In genomic region chr5:126973193-126973592, GRCh38 we compare ENCODE assay signal across 17 cellular contexts. TPM values are rescaled to one million over a fixed set of nuclear protein-coding genes. Genes with fewer than 3 reads are reported as not detected.
DNase-seq lines count a peak whose midpoint lies in the region; ATAC-seq, FAIRE-seq and TF ChIP-seq lines count a peak whose summit lies in the region.
"Had no signal": no experiment of that assay in that cellular context is flagged by ENCODE, and none has a peak within 500 bp of the region (broad histone marks: within the 10 kb centered on the region; RNA-seq: fewer than 3 reads in every experiment).

No MANE protein-coding gene starts in this region.

- H3K9me3 ChIP-seq in neuronal stem cell (replicated peaks in 1 of 2; ENCODE audit: control insufficient read depth in 2 of 2, insufficient read depth in 1 of 2, low read depth in 1 of 2, low read length in 2 of 2), result no peaks in the 10 kb centered on the region
- H3K9me3 ChIP-seq: breast epithelium, Caco-2, prostate gland, stomach had no signal

- H3K4me2 ChIP-seq in neuronal stem cell (ENCODE audit: insufficient read depth, low read length, poor library complexity, severe bottlenecking), result no peak overlapping the region
- H3K4me2 ChIP-seq: hepatocyte had no signal

- no peak overlapping the region for H2AK5ac ChIP-seq in neuronal stem cell (ENCODE audit: low read depth, low read length)

- H3K23ac ChIP-seq in neuronal stem cell (ENCODE audit: low read depth, low read length, poor library complexity), result no peak overlapping the region

- ATAC-seq in GM18511 (IDR thresholded peaks at IDR 0.05; ENCODE audit: unreplicated experiment) (no peak), GM21360 (IDR thresholded peaks at IDR 0.05; ENCODE audit: unreplicated experiment) (no peak)

- no peak for TF ChIP-seq CTCF in CD14-positive monocyte (IDR thresholded peaks at IDR 0.05)

- no peak overlapping the region for H2BK5ac ChIP-seq in neuronal stem cell (ENCODE audit: low read length)

- no CpG with 5 or more reads among the region's 6 CpGs for WGBS in neuronal stem cell (ENCODE audit: extremely low coverage in 2 of 2, insufficient read length in 2 of 2, insufficient replicate concordance in 1 of 2), 2 donors

- intact Hi-C loops in CD14-positive monocyte (cut with micrococcal nuclease), result no loop called here

- no peaks in the 10 kb centered on the region for H3K36me3 ChIP-seq in neuronal stem cell (replicated peaks in 1 of 2; ENCODE audit: control insufficient read depth in 2 of 2, insufficient read depth in 2 of 2, low read length in 2 of 2)
- H3K36me3 ChIP-seq: breast epithelium, prostate gland, stomach had no signal

- H3K4me3 Mint-ChIP-seq in CD14-positive monocyte, result peak overlapping the region; percentile 78 to 86

- H3K36me3 Mint-ChIP-seq in CD14-positive monocyte, result peaks cover 0 to 2% of the 10 kb centered on the region in 2 donors

- H3K9me3 Mint-ChIP-seq in CD14-positive monocyte, result peaks cover 0 to 1% (median 0%) of the 10 kb centered on the region in 7 donors

- no peak overlapping the region for H2BK12ac ChIP-seq in neuronal stem cell (ENCODE audit: low read length)

- no peak overlapping the region for H3K9ac ChIP-seq in neuronal stem cell (ENCODE audit: low read depth, low read length, poor library complexity)

- H3K27me3 Mint-ChIP-seq in CD14-positive monocyte (ENCODE audit: low read depth in 3 of 3), result peaks cover 0 to 9% (median 0%) of the 10 kb centered on the region in 3 donors

- H2BK15ac ChIP-seq in neuronal stem cell (ENCODE audit: low read length), result no peak overlapping the region

- no peak overlapping the region for H4K91ac ChIP-seq in neuronal stem cell (ENCODE audit: low read depth, low read length, poor library complexity)

- peaks cover 29% of the 10 kb centered on the region for H3K4me1 Mint-ChIP-seq in CD14-positive monocyte

- H3K14ac ChIP-seq in neuronal stem cell (ENCODE audit: low read length), result no peak overlapping the region

- H3K4ac ChIP-seq in neuronal stem cell (ENCODE audit: low read length), result no peak overlapping the region

- peak; percentile 74 for FAIRE-seq in GM12891 (lab: Jason Lieb, UNC)

- TF ChIP-seq POLR2A in GM12891 (IDR thresholded peaks at IDR 0.05; ENCODE audit: low read depth, low read length), result no peak

- H4K8ac ChIP-seq in neuronal stem cell (ENCODE audit: low read depth, low read length), result no peak overlapping the region

- H3K27me3 ChIP-seq in neuronal stem cell (ENCODE audit: control insufficient read depth in 3 of 3, insufficient read depth in 3 of 3, low read depth in 1 of 3, low read length in 3 of 3), result no peaks in the 10 kb centered on the region
- H3K27me3 ChIP-seq: breast epithelium, hepatocyte, stomach had no signal

- H2AFZ ChIP-seq in neuronal stem cell (ENCODE audit: low read length), result no peak overlapping the region
- H2AFZ ChIP-seq: hepatocyte had no signal

- no peaks in the 10 kb centered on the region for H3K79me1 ChIP-seq in neuronal stem cell (ENCODE audit: low read depth, low read length)

- no peak overlapping the region for H3K27ac ChIP-seq in neuronal stem cell (replicated peaks; ENCODE audit: low read length)
- H3K27ac ChIP-seq: breast epithelium, hepatocyte, prostate gland had no signal

- H3K4me1 ChIP-seq in neuronal stem cell (ENCODE audit: control insufficient read depth in 2 of 2, insufficient read depth in 1 of 2, low read depth in 1 of 2, low read length in 2 of 2), result peaks cover 4 to 7% of the 10 kb centered on the region in 2 donors
- H3K4me1 ChIP-seq: breast epithelium, Caco-2, prostate gland had no signal

- no peak overlapping the region for H3K18ac ChIP-seq in neuronal stem cell (ENCODE audit: low read length)

- no peak overlapping the region for H2BK120ac ChIP-seq in neuronal stem cell (ENCODE audit: low read depth, low read length)

- DNase-seq in CD14-positive monocyte (ENCODE audit: low spot score), result no peak
- no peak for DNase-seq in GM12891 (ENCODE audit: insufficient read length, low spot score)
- peak; percentile 36 for DNase-seq in SW480 (ENCODE audit: low spot score)
- peak; percentile 29 for DNase-seq in iPS-NIHi7 (ENCODE audit: extremely low spot score)
- no peak for DNase-seq in neuronal stem cell (ENCODE audit: low spot score)
- DNase-seq: Caco-2; GOT3; mammary epithelial cell; NCI-H1694; stimulated activated CD4-positive, alpha-beta T cell treated with anti-CD3 and anti-CD28 coated beads, Interleukin-1b, Interleukin-23, amount 100 ng/mL, for 48 hours; stomach; T-helper 9 cell had no signal

- H3K27ac Mint-ChIP-seq in CD14-positive monocyte, result peak overlapping the region in 4 of 7 donors; percentile 25 to 96 (median 92)

- H3K4me3 ChIP-seq in neuronal stem cell (ENCODE audit: low read length in 2 of 2), result no peak overlapping the region
- H3K4me3 ChIP-seq: breast epithelium, hepatocyte, prostate gland, stomach had no signal

TF ChIP-seq in GM12891, 5 proteins besides CTCF, POLR2A, EP300 and RAD21:
- no peak for TF ChIP-seq POLR2AphosphoS5 (IDR thresholded peaks at IDR 0.05; ENCODE audit: low read depth, low read length)
- peak; percentile 49; the same call in 1 of the 2 replicates for TF ChIP-seq SPI1 (IDR thresholded peaks at IDR 0.05; ENCODE audit: low read depth, low read length)

RNA-seq across cellular contexts. Expression of gene MARCHF3, which starts 57.2 kb away (rescaled TPM):
- 1 to 10 TPM in 1 of 2 donors, under 1 TPM in 1; 0.88 to 1.6 TPM for polyA plus RNA-seq in CD14-positive monocyte
- 6.4 TPM for polyA plus RNA-seq in GM12891 (2012; ENCODE audit: low read depth, missing spikeins)
- polyA plus RNA-seq in neuronal stem cell (2013, experiment 1 of 2), result 0.53 TPM
- 0.71 TPM for polyA plus RNA-seq in neuronal stem cell (2013, experiment 2 of 2)

Comparison
In these comparisons a context has a peak if more than half of its experiments do, and no peak if none do; other contexts are left out.
1. DNase-seq: peak in SW480 (single experiment) and iPS-NIHi7 (single experiment); none in CD14-positive monocyte (single experiment), GM12891 (single experiment) and neuronal stem cell (single experiment).